Comparison of ENCODE assay signal across 14 cellular contexts in genomic region chr16:89826531-89827382, GRCh38. TPM values are rescaled to one million over a fixed set of nuclear protein-coding genes. Genes with fewer than 3 reads are reported as not detected.
A peak's percentile ranks its signal among the peaks of the same experiment; 100 is the strongest.
DNase-seq lines count a peak whose midpoint lies in the region; TF ChIP-seq lines count a peak whose summit lies in the region.
"Had no signal": no experiment of that assay in that cellular context is flagged by ENCODE, and none has a peak within 500 bp of the region (broad histone marks: within the 10 kb centered on the region; RNA-seq: fewer than 3 reads in every experiment).

No MANE protein-coding gene starts in this region.

- no peaks in the 10 kb centered on the region for H3K36me3 ChIP-seq in PC-9 (ENCODE audit: low read depth)
- H3K36me3 ChIP-seq in iPS-20b (ENCODE audit: insufficient read depth, low read depth, low read length) = no peaks in the 10 kb centered on the region

- peaks cover 19% of the 10 kb centered on the region; the same call in 1 of the 2 replicates for H3F3A ChIP-seq in PC-9 (ENCODE audit: insufficient read depth, low read depth)

- POLR2A ChIA-PET in PC-9 (lab: Charles Lee; ENCODE audit: unreplicated experiment) = no interaction called here

- H2AFZ ChIP-seq in PC-9 = no peak overlapping the region

- no peak overlapping the region for H3K4me3 ChIP-seq in PC-9
- peak overlapping the region; percentile 66; the same call in 1 of the 2 replicates for H3K4me3 ChIP-seq in iPS-20b (ENCODE audit: low read length)

- H3K27ac ChIP-seq in PC-9 (no peak overlapping the region), iPS-20b (ENCODE audit: low read length) (no peak overlapping the region)

- CTCF ChIA-PET in PC-9 (lab: Charles Lee) = interaction anchor here (0.5 kb wide), 1 partner anchor 11 kb away, joined by 6 read pairs; no protein-coding TSS in a partner anchor

- no peaks in the 10 kb centered on the region for H3K36me3 Mint-ChIP-seq in T-helper 2 cell treated with Interferon-gamma antibody and Interleukin-4, amounts not matched to agents 5 μg/mL and 100 μg/mL, for 36 hours (ENCODE audit: low read depth)
- H3K36me3 Mint-ChIP-seq in type B pancreatic cell = no peaks in the 10 kb centered on the region
- H3K36me3 Mint-ChIP-seq: activated naive CD8-positive, alpha-beta T cell treated with anti-CD3 and anti-CD28 coated beads for 36 hours; CD8-positive, alpha-beta T cell had no signal

- H3K9me3 ChIP-seq in PC-9 (ENCODE audit: insufficient read depth, low read depth) (no peaks in the 10 kb centered on the region), iPS-20b (ENCODE audit: insufficient read depth, low read depth, low read length) (no peaks in the 10 kb centered on the region)

- no peaks in the 10 kb centered on the region for H3K79me2 ChIP-seq in PC-9 (ENCODE audit: low read depth)

- H3K27me3 Mint-ChIP-seq in T-helper 2 cell treated with Interferon-gamma antibody and Interleukin-4, amounts not matched to agents 5 μg/mL and 100 μg/mL, for 36 hours (ENCODE audit: low read depth) = peaks cover 27% of the 10 kb centered on the region
- H3K27me3 Mint-ChIP-seq in type B pancreatic cell = no peaks in the 10 kb centered on the region

- intact Hi-C loops in PC-9 (cut with micrococcal nuclease; ENCODE audit: unreplicated experiment) = no loop called here

- peaks cover 2% of the 10 kb centered on the region for H3K4me1 Mint-ChIP-seq in T-helper 2 cell treated with Interferon-gamma antibody and Interleukin-4, amounts not matched to agents 5 μg/mL and 100 μg/mL, for 36 hours (ENCODE audit: low read depth)
- H3K4me1 Mint-ChIP-seq in type B pancreatic cell (ENCODE audit: unreplicated experiment) = peaks cover 33% of the 10 kb centered on the region

- no peak for TF ChIP-seq CTCF in PC-9 (conservative IDR thresholded peaks at IDR 0.05)
- no peak for TF ChIP-seq CTCF in type B pancreatic cell (conservative IDR thresholded peaks at IDR 0.05)
- no peak for TF ChIP-seq CTCF in GM13977 (IDR thresholded peaks at IDR 0.05; ENCODE audit: extremely low read depth, insufficient read depth, missing control alignments)

- no peaks in the 10 kb centered on the region for H3K9me3 Mint-ChIP-seq in T-helper 2 cell treated with Interferon-gamma antibody and Interleukin-4, amounts not matched to agents 5 μg/mL and 100 μg/mL, for 36 hours
- no peaks in the 10 kb centered on the region for H3K9me3 Mint-ChIP-seq in type B pancreatic cell
- H3K9me3 Mint-ChIP-seq: activated naive CD8-positive, alpha-beta T cell treated with anti-CD3 and anti-CD28 coated beads for 36 hours; CD8-positive, alpha-beta T cell had no signal

- no peak overlapping the region for H3K27ac Mint-ChIP-seq in T-helper 2 cell treated with Interferon-gamma antibody and Interleukin-4, amounts not matched to agents 5 μg/mL and 100 μg/mL, for 36 hours
- H3K27ac Mint-ChIP-seq in type B pancreatic cell = no peak overlapping the region
- H3K27ac Mint-ChIP-seq: activated naive CD8-positive, alpha-beta T cell treated with anti-CD3 and anti-CD28 coated beads for 36 hours; CD8-positive, alpha-beta T cell had no signal

- H4K20me1 ChIP-seq in PC-9 (ENCODE audit: insufficient read depth) = no peaks in the 10 kb centered on the region

- H3K4me1 ChIP-seq in PC-9 (replicated peaks; ENCODE audit: insufficient read depth) (peaks cover 35% of the 10 kb centered on the region), iPS-20b (ENCODE audit: insufficient read depth, low read length) (peaks cover 10% of the 10 kb centered on the region; the same call in 1 of the 2 replicates)

- peak overlapping the region; percentile 12 for H3K4me3 Mint-ChIP-seq in T-helper 2 cell treated with Interferon-gamma antibody and Interleukin-4, amounts not matched to agents 5 μg/mL and 100 μg/mL, for 36 hours
- H3K4me3 Mint-ChIP-seq in type B pancreatic cell = peak overlapping the region; percentile 89

- DNase-seq in T-helper 2 cell treated with Interferon-gamma antibody and Interleukin-4, amounts not matched to agents 5 μg/mL and 100 μg/mL, for 36 hours (ENCODE audit: low spot score) = no peak
- no peak for DNase-seq in T-helper 2 cell
- DNase-seq in PC-9 = peak in 1 of 2 experiments; percentile 54
- DNase-seq in type B pancreatic cell (ENCODE audit: extremely low spot score, unreplicated experiment) = no peak
- no peak for DNase-seq in NCI-H1417 (lab: John Stamatoyannopoulos, UW)
- DNase-seq in NCI-H2196 (lab: John Stamatoyannopoulos, UW; ENCODE audit: unreplicated experiment) = no peak
- DNase-seq in GM13977 (ENCODE audit: low spot score) = no peak
- DNase-seq: activated CD4-positive, CD25-positive, alpha-beta regulatory T cell treated with anti-CD3 and anti-CD28 coated beads, Interleukin-2, amount 50 U/mL, for 72 hours; activated naive CD8-positive, alpha-beta T cell treated with anti-CD3 and anti-CD28 coated beads for 36 hours; CD8-positive, alpha-beta T cell; NCI-H1436 treated with DMSO at 0.1 percent for 48 hours; NCI-H345; stimulated activated CD4-positive, alpha-beta T cell treated with anti-CD3 and anti-CD28 coated beads, Interleukin-2, amount 100 ng/mL, for 24 hours had no signal

- H3K9ac ChIP-seq in iPS-20b (ENCODE audit: low read depth, low read length) = peak overlapping the region; percentile 49; the same call in 1 of the 2 replicates

- in situ Hi-C loops in GM13977 (cut with MboI; ENCODE audit: low pct_unique_long_range_greater_than_20kb, low sequenced_read_pairs, unreplicated experiment) = no loop called here

- no peaks in the 10 kb centered on the region for H3K9me2 ChIP-seq in PC-9 (ENCODE audit: insufficient read depth)

- H3K27me3 ChIP-seq in PC-9 (ENCODE audit: insufficient read depth, low read depth) = no peaks in the 10 kb centered on the region
- no peaks in the 10 kb centered on the region; the same call in 1 of the 2 replicates for H3K27me3 ChIP-seq in iPS-20b (ENCODE audit: insufficient read depth, low read length)

- no TSS peak for BruUV-seq in PC-9 (replicated peaks; lab: Mats Ljungman, UMichigan)

- peak overlapping the region; percentile 78; the same call in 1 of the 2 replicates for H3K4me2 ChIP-seq in PC-9

RNA-seq across cellular contexts. Expression of gene SPIRE2, which starts 1.5 kb away (rescaled TPM):
- total RNA-seq in PC-9 (2021) (34.5 and 48.6 TPM in 2 replicates), type B pancreatic cell (ENCODE audit: low replicate concordance) (17.1 and 18.6 TPM in 2 replicates)

RNA-seq across cellular contexts. Expression of gene FANCA, which starts 10.3 kb away (rescaled TPM):
- 61.6 and 79.9 TPM in 2 replicates for total RNA-seq in PC-9 (2021)
- total RNA-seq in type B pancreatic cell (ENCODE audit: low replicate concordance) = 21.9 and 73.3 TPM in 2 replicates

RNA-seq across cellular contexts. Expression of gene TCF25, which starts 46.6 kb away (rescaled TPM):
- total RNA-seq in PC-9 (2021) (298 and 347 TPM in 2 replicates), type B pancreatic cell (ENCODE audit: low replicate concordance) (170 and 184 TPM in 2 replicates)
